Comparison of ENCODE assay signal across 8 cellular contexts in the genomic region with DNA sequence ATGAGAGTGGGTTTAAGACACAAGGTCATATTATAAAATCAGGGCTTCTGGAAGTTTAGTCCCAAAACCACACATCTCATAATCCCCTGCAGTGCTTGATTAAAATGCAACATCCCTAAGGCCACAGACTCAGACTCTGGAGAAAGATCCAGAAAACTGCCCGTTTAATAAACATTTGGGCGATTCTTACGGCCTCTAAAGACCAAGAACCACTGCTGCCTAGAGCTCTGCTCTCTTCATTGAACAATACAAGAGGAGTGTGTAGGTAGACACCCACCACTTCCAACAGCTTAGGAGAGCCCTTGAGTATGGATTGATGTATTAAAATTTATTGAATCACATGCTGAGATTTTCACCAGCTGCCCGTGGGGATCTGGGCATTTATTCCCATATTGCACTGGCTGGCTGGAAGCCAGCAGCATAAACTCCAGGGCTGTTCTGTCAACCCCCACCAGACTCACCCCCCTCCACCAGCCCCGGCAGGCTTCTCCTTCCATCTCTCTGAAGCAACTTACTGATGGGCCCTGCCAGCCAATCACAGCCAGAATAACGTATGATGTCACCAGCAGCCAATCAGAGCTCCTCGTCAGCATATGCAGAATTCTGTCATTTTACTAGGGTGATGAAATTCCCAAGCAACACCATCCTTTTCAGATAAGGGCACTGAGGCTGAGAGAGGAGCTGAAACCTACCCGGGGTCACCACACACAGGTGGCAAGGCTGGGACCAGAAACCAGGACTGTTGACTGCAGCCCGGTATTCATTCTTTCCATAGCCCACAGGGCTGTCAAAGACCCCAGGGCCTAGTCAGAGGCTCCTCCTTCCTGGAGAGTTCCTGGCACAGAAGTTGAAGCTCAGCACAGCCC. TPM values are rescaled to one million over a fixed set of nuclear protein-coding genes. Genes with fewer than 3 reads are reported as not detected.
DNase-seq lines count a peak whose midpoint lies in the region; ATAC-seq and TF ChIP-seq lines count a peak whose summit lies in the region.

No MANE protein-coding gene starts in this region.

- peak overlapping the region; percentile 10 to 65 (median 34); a peak in 16 of 22 replicates for H3K27ac ChIP-seq in BLaER1 treated with 17β-estradiol and CSF1 and Interleukin-3, amounts not matched to agents 10 nM and 100 nM
- H3K27ac ChIP-seq in left lung (peak overlapping the region in 1 of 2 donors; percentile 23), tibial nerve (peak overlapping the region; percentile 74 to 94 (median 88))

- H3K36me3 ChIP-seq in BLaER1 treated with 17β-estradiol and CSF1 and Interleukin-3, amounts not matched to agents 10 nM and 100 nM, result no peaks in the 10 kb centered on the region
- H3K36me3 ChIP-seq in left lung (no peaks in the 10 kb centered on the region), tibial nerve (no peaks in the 10 kb centered on the region)

- intact Hi-C loops in left lung (cut with DNase I), result loop anchor here in 1 of 2 donors (5.0 to 10.0 kb wide), 3 partner anchors 52 to 155 kb away; partner anchors contain the start of genes FEN1 and TMEM258

- 27 to 29% methylated on average over 9 of the region's 9 CpGs for WGBS in tibial nerve, 2 donors

- DNase-seq in HFFc6, result peak; percentile 84
- DNase-seq in NCI-H69 (lab: John Stamatoyannopoulos, UW), result peak; percentile 95
- no peak for DNase-seq in chondrocyte (ENCODE audit: low spot score)
- peak in 1 of 2 donors; percentile 74 for DNase-seq in left lung
- peak; percentile 76 to 89 for DNase-seq in tibial nerve (ENCODE audit: low spot score in 2 of 2)

- H3K4me3 Mint-ChIP-seq in HFFc6 (peak overlapping the region; percentile 34; the same call in 1 of the 2 replicates), chondrocyte (ENCODE audit: unreplicated experiment) (peak overlapping the region; percentile 53)

- H3K4me3 ChIP-seq in BLaER1 treated with 17β-estradiol and CSF1 and Interleukin-3, amounts not matched to agents 10 nM and 100 nM, result no peak overlapping the region
- H3K4me3 ChIP-seq in left lung (no peak overlapping the region), tibial nerve (peak overlapping the region in 1 of 4 donors; percentile 37)

- ATAC-seq in left lung (peak; percentile 68), GM21786 (IDR thresholded peaks at IDR 0.05; ENCODE audit: unreplicated experiment) (no peak), GM21367 (IDR thresholded peaks at IDR 0.05; ENCODE audit: unreplicated experiment) (no peak)

- H3K27me3 Mint-ChIP-seq in HFFc6 (ENCODE audit: insufficient read depth), result peaks cover 5% of the 10 kb centered on the region; the same call in 1 of the 2 replicates
- no peaks in the 10 kb centered on the region for H3K27me3 Mint-ChIP-seq in chondrocyte (ENCODE audit: low read depth)

- peak overlapping the region; percentile 68 for H3K27ac Mint-ChIP-seq in HFFc6
- H3K27ac Mint-ChIP-seq in chondrocyte (ENCODE audit: unreplicated experiment), result peak overlapping the region; percentile 97

- peak overlapping the region; percentile 2 to 72 (median 31); a peak in 16 of 22 replicates for H3K4me2 ChIP-seq in BLaER1 treated with 17β-estradiol and CSF1 and Interleukin-3, amounts not matched to agents 10 nM and 100 nM

- H3K36me3 Mint-ChIP-seq in HFFc6 (ENCODE audit: low read depth) (no peaks in the 10 kb centered on the region), chondrocyte (ENCODE audit: low read depth) (no peaks in the 10 kb centered on the region)

- H3K4me1 ChIP-seq in BLaER1 treated with 17β-estradiol and CSF1 and Interleukin-3, amounts not matched to agents 10 nM and 100 nM, result peaks cover 23 to 73% (median 58%) of the 10 kb centered on the region in 10 experiments
- peaks cover 0 to 31% of the 10 kb centered on the region in 2 donors for H3K4me1 ChIP-seq in left lung
- H3K4me1 ChIP-seq in tibial nerve, result peaks cover 0 to 56% (median 30%) of the 10 kb centered on the region in 4 donors

- H3K9me3 Mint-ChIP-seq in HFFc6, result no peaks in the 10 kb centered on the region
- no peaks in the 10 kb centered on the region for H3K9me3 Mint-ChIP-seq in chondrocyte (ENCODE audit: low read depth)

- peak overlapping the region in 6 of 11 experiments; percentile 3 to 32 (median 10); a peak in 3 of 22 replicates for H3K9ac ChIP-seq in BLaER1 treated with 17β-estradiol and CSF1 and Interleukin-3, amounts not matched to agents 10 nM and 100 nM

- TF ChIP-seq POLR2A in tibial nerve (IDR thresholded peaks at IDR 0.05), result peak; percentile 42 to 75

- H3K4me1 Mint-ChIP-seq in HFFc6 (ENCODE audit: low read depth), result peaks cover 27% of the 10 kb centered on the region
- peaks cover 41% of the 10 kb centered on the region for H3K4me1 Mint-ChIP-seq in chondrocyte (ENCODE audit: low read depth)

- no peaks in the 10 kb centered on the region for H3K9me3 ChIP-seq in BLaER1 treated with 17β-estradiol and CSF1 and Interleukin-3, amounts not matched to agents 10 nM and 100 nM (replicated peaks in 1 of 11)
- no peaks in the 10 kb centered on the region for H3K9me3 ChIP-seq in left lung
- H3K9me3 ChIP-seq in tibial nerve, result no peaks in the 10 kb centered on the region

- TF ChIP-seq CTCF in HFFc6 (IDR thresholded peaks at IDR 0.05) (no peak), chondrocyte (IDR thresholded peaks at IDR 0.05) (no peak), left lung (IDR thresholded peaks at IDR 0.05) (no peak), tibial nerve (IDR thresholded peaks at IDR 0.05) (no peak)

- no peaks in the 10 kb centered on the region for H4K20me1 ChIP-seq in BLaER1 treated with 17β-estradiol and CSF1 and Interleukin-3, amounts not matched to agents 10 nM and 100 nM

- TF ChIP-seq EP300 in tibial nerve (IDR thresholded peaks at IDR 0.05), result peak in 1 of 2 donors; percentile 77

- peaks cover 0 to 4% (median 0%) of the 10 kb centered on the region in 11 experiments; a peak in 8 of 22 replicates for H3K27me3 ChIP-seq in BLaER1 treated with 17β-estradiol and CSF1 and Interleukin-3, amounts not matched to agents 10 nM and 100 nM
- H3K27me3 ChIP-seq in left lung (no peaks in the 10 kb centered on the region), tibial nerve (no peaks in the 10 kb centered on the region)

RNA-seq across cellular contexts. Expression of gene BEST1, which starts 0.7 kb away (rescaled TPM):
- total RNA-seq in HFFc6 (2021; fragmentation: NEBNext Ultra II Directional; extraction: Animal tissue kit (Norgen Biotek cat#: 25700)), result 1 to 10 TPM in 5 of 6 experiments, under 1 TPM in 1; 0.92 to 2.0 (median 1.9) TPM
- total RNA-seq in chondrocyte (1.3 to 4.5 TPM (median 2.8 TPM) in 3 replicates), left lung (10 to 100 TPM in 1 of 2 donors, 1 to 10 TPM in 1; 3.8 to 14.6 TPM), tibial nerve (10 to 100 TPM; 33.2 to 53.2 (median 45.7) TPM)

RNA-seq across cellular contexts. Expression of gene FTH1, which starts 18.0 kb away (rescaled TPM):
- 1,000 to 10,000 TPM; 2,192 to 2,832 (median 2,637) TPM for total RNA-seq in HFFc6 (2021; fragmentation: NEBNext Ultra II Directional; extraction: Animal tissue kit (Norgen Biotek cat#: 25700))
- total RNA-seq in chondrocyte, result 3,793 to 4,450 TPM (median 3,807 TPM) in 3 replicates
- 1,000 to 10,000 TPM; 3,536 to 5,494 TPM for total RNA-seq in left lung
- 1,000 to 10,000 TPM; 3,872 to 5,003 (median 4,779) TPM for total RNA-seq in tibial nerve

RNA-seq across cellular contexts. Expression of gene RAB3IL1, which starts 32.0 kb away (rescaled TPM):
- 1 to 10 TPM; 5.3 to 8.8 (median 7.9) TPM for total RNA-seq in HFFc6 (2021; fragmentation: NEBNext Ultra II Directional; extraction: Animal tissue kit (Norgen Biotek cat#: 25700))
- total RNA-seq in chondrocyte (9.7 to 24.7 TPM (median 24.1 TPM) in 3 replicates), left lung (10 to 100 TPM; 10.8 to 13.3 TPM), tibial nerve (100 to 1,000 TPM in 1 of 4 donors, 10 to 100 TPM in 3; 58.8 to 127 (median 71.1) TPM)

RNA-seq across cellular contexts. Expression of gene FADS3, which starts 58.1 kb away (rescaled TPM):
- 100 to 1,000 TPM; 126 to 161 (median 137) TPM for total RNA-seq in HFFc6 (2021; fragmentation: NEBNext Ultra II Directional; extraction: Animal tissue kit (Norgen Biotek cat#: 25700))
- total RNA-seq in chondrocyte (206 to 263 TPM (median 255 TPM) in 3 replicates), left lung (10 to 100 TPM; 64.1 to 71.4 TPM), tibial nerve (100 to 1,000 TPM; 135 to 327 (median 205) TPM)
